1 cellular context compared by ENCODE assay signal in the genomic region with DNA sequence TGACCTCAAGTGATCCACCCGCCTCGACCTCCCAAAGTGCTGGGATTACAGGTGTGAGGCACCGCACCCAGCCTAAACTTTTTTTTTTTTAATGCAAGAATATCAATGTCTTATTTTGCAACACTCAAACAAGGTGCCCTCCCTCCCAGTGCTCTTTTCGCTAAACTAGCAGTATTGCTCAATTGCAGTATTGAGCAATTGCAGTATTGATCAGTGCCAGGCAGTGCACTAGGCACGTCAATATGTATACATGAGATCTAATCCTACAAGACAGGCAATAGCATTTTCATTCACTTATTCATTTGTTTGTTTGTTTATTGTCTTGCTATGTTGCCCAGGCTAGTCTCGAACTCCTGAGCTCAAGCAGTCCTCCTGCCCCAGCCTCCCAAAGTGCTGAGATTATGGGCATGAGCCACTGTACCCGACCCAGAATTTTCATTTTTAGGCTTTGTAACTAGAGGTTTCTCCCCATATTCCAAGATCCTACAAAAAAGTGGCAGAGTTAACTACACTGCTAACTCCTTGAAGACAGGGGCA.
A peak's percentile ranks its signal among the peaks of the same experiment; 100 is the strongest.
TF ChIP-seq lines count a peak whose summit lies in the region.

No MANE protein-coding gene starts in this region.

TF ChIP-seq in K562, 482 proteins besides CTCF, POLR2A, EP300 and RAD21 (continued from another document):
- no peak for TF ChIP-seq MED1 (CRISPR knock-in tag; IDR thresholded peaks at IDR 0.05; ENCODE audit: borderline replicate concordance)
- TF ChIP-seq CEBPB (tag; IDR thresholded peaks at IDR 0.05): peak; percentile 56
- TF ChIP-seq ZBTB2 (IDR thresholded peaks at IDR 0.05): no peak
